ENCODE assay signal across 11 cellular contexts in the genomic region with DNA sequence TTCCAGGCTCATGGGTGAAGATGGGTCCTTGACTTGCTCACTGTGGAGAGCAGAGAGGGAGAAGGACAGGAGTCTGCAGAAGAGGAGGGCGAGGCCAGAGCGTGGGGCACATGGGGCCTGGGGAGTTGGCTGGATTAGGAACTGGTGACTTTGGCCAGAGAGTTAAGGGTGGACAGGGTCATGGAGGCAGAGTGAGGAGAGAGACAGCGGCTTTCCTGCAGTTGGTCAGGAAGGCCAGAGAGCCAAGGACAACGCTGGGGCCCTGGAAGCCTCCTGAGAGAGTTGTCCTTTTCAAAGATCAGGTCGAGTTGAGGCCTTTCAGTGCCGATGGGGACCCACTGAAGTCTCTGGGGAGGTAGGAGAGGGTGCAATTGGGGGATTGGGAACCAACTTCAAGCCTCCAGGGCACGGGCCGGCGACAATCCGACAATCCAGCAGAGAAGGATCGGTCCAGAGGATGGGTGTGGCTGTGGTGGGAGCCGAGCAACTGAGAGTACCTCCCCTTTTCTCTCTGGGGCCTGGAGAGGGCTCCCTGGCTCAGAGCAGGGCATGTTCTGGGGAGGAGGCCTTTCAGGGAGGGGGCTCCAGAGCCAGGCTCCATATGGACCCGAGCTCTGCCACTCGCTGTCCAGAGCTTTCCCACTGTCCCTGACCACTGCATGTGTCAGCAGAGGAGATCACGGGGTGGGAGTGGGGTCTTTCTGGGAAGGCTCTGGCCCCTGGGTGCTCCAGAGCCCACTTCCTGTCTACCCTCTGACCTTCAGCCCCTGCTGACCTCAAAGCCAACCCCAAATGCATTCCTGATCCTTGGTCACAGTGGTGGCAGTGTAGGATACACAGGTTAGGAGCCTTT. TPM values are rescaled to one million over a fixed set of nuclear protein-coding genes. Genes with fewer than 3 reads are reported as not detected.
A peak's percentile ranks its signal among the peaks of the same experiment; 100 is the strongest.
DNase-seq lines count a peak whose midpoint lies in the region; ATAC-seq, FAIRE-seq and TF ChIP-seq lines count a peak whose summit lies in the region.
"Had no signal": no experiment of that assay in that cellular context is flagged by ENCODE, and none has a peak within 500 bp of the region (broad histone marks: within the 10 kb centered on the region; RNA-seq: fewer than 3 reads in every experiment).

No MANE protein-coding gene starts in this region.

- H3K4me1 Mint-ChIP-seq in activated naive CD8-positive, alpha-beta T cell treated with anti-CD3 and anti-CD28 coated beads, Interleukin-2, amount 10 ng/mL, durations not matched to agents 7 days and 5 days: peaks cover 23% of the 10 kb centered on the region
- peaks cover 11 to 12% of the 10 kb centered on the region in 2 donors for H3K4me1 Mint-ChIP-seq in stimulated activated naive B cell treated with anti-CD40 and anti-IgM and Interleukin-4, amounts not matched to agents 10 μg/mL and 1 μg/mL and 100 μg/mL, for 72 hours

- H3K9me2 ChIP-seq in HCT116 (ENCODE audit: insufficient read depth): no peaks in the 10 kb centered on the region

- H3K36me3 ChIP-seq in HCT116 (ENCODE audit: control insufficient read depth in 1 of 2, insufficient read depth in 2 of 2, low read length in 2 of 2): peaks cover 5 to 8% of the 10 kb centered on the region in 2 experiments; a peak in 2 of 4 replicates
- peaks cover 11 to 27% of the 10 kb centered on the region in 2 donors for H3K36me3 ChIP-seq in kidney (ENCODE audit: control insufficient read depth in 1 of 2, insufficient read depth in 2 of 2, low read length in 2 of 2)

- no peaks in the 10 kb centered on the region for H3K27me3 ChIP-seq in HCT116 (ENCODE audit: insufficient read depth, low read length)

- no peaks in the 10 kb centered on the region for H3K9me3 Mint-ChIP-seq in activated naive CD8-positive, alpha-beta T cell treated with anti-CD3 and anti-CD28 coated beads, Interleukin-2, amount 10 ng/mL, durations not matched to agents 7 days and 5 days
- no peaks in the 10 kb centered on the region for H3K9me3 Mint-ChIP-seq in stimulated activated naive B cell treated with anti-CD40 and anti-IgM and Interleukin-4, amounts not matched to agents 10 μg/mL and 1 μg/mL and 100 μg/mL, for 72 hours

- POLR2A ChIA-PET in HCT116 (lab: Charles Lee): no interaction called here
- POLR2A ChIA-PET in activated naive CD8-positive, alpha-beta T cell treated with anti-CD3 and anti-CD28 coated beads, Interleukin-2, amount 10 ng/mL, durations not matched to agents 7 days and 5 days (lab: Charles Lee): no interaction called here

- peaks cover 14 to 32% of the 10 kb centered on the region in 2 experiments for H3K4me1 ChIP-seq in HCT116 (ENCODE audit: control insufficient read depth in 1 of 2, insufficient read depth in 2 of 2, low read length in 2 of 2)
- H3K4me1 ChIP-seq in kidney (ENCODE audit: control insufficient read depth in 1 of 2, insufficient read depth in 1 of 2, low read depth in 1 of 2, low read length in 2 of 2): peaks cover 9 to 35% of the 10 kb centered on the region in 2 donors

- TF ChIP-seq POLR2A in HCT116 (IDR thresholded peaks at IDR 0.05; ENCODE audit: borderline replicate concordance, extremely low read depth, insufficient read depth, insufficient read length): no peak

- TF ChIP-seq CTCF in HCT116 (IDR thresholded peaks at IDR 0.05 in 2 of 3, conservative IDR thresholded peaks at IDR 0.05 in 1 of 3; ENCODE audit: borderline replicate concordance in 1 of 3, insufficient read depth in 1 of 3, low read depth in 2 of 3, low read length in 2 of 3) (no peak), kidney (IDR thresholded peaks at IDR 0.05; ENCODE audit: borderline replicate concordance, extremely low read depth, insufficient read depth) (no peak)

- H3K4me3 Mint-ChIP-seq in activated naive CD8-positive, alpha-beta T cell treated with anti-CD3 and anti-CD28 coated beads, Interleukin-2, amount 10 ng/mL, durations not matched to agents 7 days and 5 days: no peak overlapping the region
- H3K4me3 Mint-ChIP-seq in stimulated activated naive B cell treated with anti-CD40 and anti-IgM and Interleukin-4, amounts not matched to agents 10 μg/mL and 1 μg/mL and 100 μg/mL, for 72 hours: no peak overlapping the region

- peaks cover 28% of the 10 kb centered on the region for H3K36me3 Mint-ChIP-seq in activated naive CD8-positive, alpha-beta T cell treated with anti-CD3 and anti-CD28 coated beads, Interleukin-2, amount 10 ng/mL, durations not matched to agents 7 days and 5 days
- peaks cover 36 to 48% of the 10 kb centered on the region in 2 donors for H3K36me3 Mint-ChIP-seq in stimulated activated naive B cell treated with anti-CD40 and anti-IgM and Interleukin-4, amounts not matched to agents 10 μg/mL and 1 μg/mL and 100 μg/mL, for 72 hours

- H2AFZ ChIP-seq in HCT116 (ENCODE audit: low read depth, low read length, poor library complexity, severe bottlenecking): no peak overlapping the region

- no peaks in the 10 kb centered on the region for H4K20me1 ChIP-seq in HCT116 (ENCODE audit: insufficient read depth)

- no peak overlapping the region; a peak in 1 of 4 replicates for H3K4me3 ChIP-seq in HCT116 (replicated peaks in 1 of 2; ENCODE audit: low read depth in 1 of 2, low read length in 2 of 2)
- H3K4me3 ChIP-seq in kidney (ENCODE audit: low read length in 2 of 2): no peak overlapping the region

- no peaks in the 10 kb centered on the region for H3K27me3 Mint-ChIP-seq in activated naive CD8-positive, alpha-beta T cell treated with anti-CD3 and anti-CD28 coated beads, Interleukin-2, amount 10 ng/mL, durations not matched to agents 7 days and 5 days
- H3K27me3 Mint-ChIP-seq in stimulated activated naive B cell treated with anti-CD40 and anti-IgM and Interleukin-4, amounts not matched to agents 10 μg/mL and 1 μg/mL and 100 μg/mL, for 72 hours: no peaks in the 10 kb centered on the region

- CTCF ChIA-PET in HCT116 (lab: Charles Lee): no interaction called here

- RAD21 ChIA-PET in HCT116 (lab: Charles Lee; ENCODE audit: low non-redundant PET in 1 of 2, low total read pairs in 2 of 2, uncharacterized antibody in 2 of 2, unreplicated experiment in 2 of 2): no interaction called here

- no peak for FAIRE-seq in kidney (lab: Jason Lieb, UNC)
- FAIRE-seq: GM18507 had no signal

- H3K27ac ChIP-seq in HCT116 (ENCODE audit: low read depth, low read length) (no peak overlapping the region), kidney (ENCODE audit: low read depth in 2 of 2, low read length in 2 of 2) (peak overlapping the region; percentile 41 to 62)

- DNase-seq in HCT116 (ENCODE audit: low read depth, low spot score) (no peak), kidney (no peak), UCSD-AML1 (lab: John Stamatoyannopoulos, UW; ENCODE audit: unreplicated experiment) (no peak)
- DNase-seq in activated naive CD8-positive, alpha-beta T cell treated with anti-CD3 and anti-CD28 coated beads, Interleukin-2, amount 10 ng/mL, durations not matched to agents 7 days and 5 days: no peak
- no peak for DNase-seq in stimulated activated naive B cell treated with anti-CD40 and anti-IgM and Interleukin-4, amounts not matched to agents 10 μg/mL and 1 μg/mL and 100 μg/mL, for 72 hours
- DNase-seq: NCI-H1417 had no signal

- H3K9ac ChIP-seq in HCT116 (ENCODE audit: low read length) (no peak overlapping the region), kidney (ENCODE audit: low read length in 2 of 2) (no peak overlapping the region)

- no TSS peak for BruUV-seq in HCT116 (replicated peaks; lab: Mats Ljungman, UMichigan)

- peak overlapping the region; percentile 65 for H3K4me2 ChIP-seq in HCT116 (ENCODE audit: low read length)

- H3K9me3 ChIP-seq in HCT116 (ENCODE audit: control insufficient read depth in 1 of 2, insufficient read depth in 1 of 2, low read depth in 1 of 2, low read length in 2 of 2) (no peaks in the 10 kb centered on the region), kidney (ENCODE audit: control insufficient read depth in 1 of 2, low read length in 2 of 2) (no peaks in the 10 kb centered on the region)

- no peak for TF ChIP-seq RAD21 in HCT116 (IDR thresholded peaks at IDR 0.05; ENCODE audit: low read depth)

- intact Hi-C loops in HCT116 (cut with micrococcal nuclease) (no loop called here), kidney (cut with DNase I) (no loop called here)

- no peak for ATAC-seq in HCT116
- ATAC-seq in activated naive CD8-positive, alpha-beta T cell treated with anti-CD3 and anti-CD28 coated beads, Interleukin-2, amount 10 ng/mL, durations not matched to agents 7 days and 5 days (ENCODE audit: low read depth): no peak
- ATAC-seq in stimulated activated naive B cell treated with anti-CD40 and anti-IgM and Interleukin-4, amounts not matched to agents 10 μg/mL and 1 μg/mL and 100 μg/mL, for 72 hours (replicated peaks): no peak
- ATAC-seq in HG03571 (IDR thresholded peaks at IDR 0.05; ENCODE audit: unreplicated experiment): no peak
- ATAC-seq in HG03457 (IDR thresholded peaks at IDR 0.05; ENCODE audit: unreplicated experiment): no peak
- no peak for ATAC-seq in GM21367 (IDR thresholded peaks at IDR 0.05; ENCODE audit: unreplicated experiment)
- ATAC-seq: left lobe of liver had no signal

- H3K79me2 ChIP-seq in HCT116 (ENCODE audit: insufficient read depth, low read length): peaks cover 13% of the 10 kb centered on the region; the same call in 1 of the 2 replicates

- peak overlapping the region; percentile 75 for H3K27ac Mint-ChIP-seq in activated naive CD8-positive, alpha-beta T cell treated with anti-CD3 and anti-CD28 coated beads, Interleukin-2, amount 10 ng/mL, durations not matched to agents 7 days and 5 days
- H3K27ac Mint-ChIP-seq in stimulated activated naive B cell treated with anti-CD40 and anti-IgM and Interleukin-4, amounts not matched to agents 10 μg/mL and 1 μg/mL and 100 μg/mL, for 72 hours: peak overlapping the region; percentile 14

RNA-seq across cellular contexts. Expression of gene PHYHD1, which starts 7.5 kb away (rescaled TPM):
- total RNA-seq in HCT116 (2021; ENCODE audit: unreplicated experiment) (0.32 TPM), kidney (59.0 TPM)
- 0.21 TPM in 1 of 2 replicates, not detected in the other for polyA plus RNA-seq in HCT116 (2012)
- total RNA-seq in activated naive CD8-positive, alpha-beta T cell treated with anti-CD3 and anti-CD28 coated beads, Interleukin-2, amount 10 ng/mL, durations not matched to agents 7 days and 5 days: 1 to 10 TPM; 1.4 to 1.6 TPM
- polyA plus RNA-seq in kidney (ENCODE audit: insufficient read depth, low read depth, low replicate concordance): 122 TPM

RNA-seq across cellular contexts. Expression of gene LRRC8A, which starts 31.3 kb away (rescaled TPM):
- total RNA-seq in HCT116 (2021; ENCODE audit: unreplicated experiment) (22.0 TPM), kidney (37.4 TPM)
- polyA plus RNA-seq in HCT116 (2012): 18.5 and 23.4 TPM in 2 replicates
- total RNA-seq in activated naive CD8-positive, alpha-beta T cell treated with anti-CD3 and anti-CD28 coated beads, Interleukin-2, amount 10 ng/mL, durations not matched to agents 7 days and 5 days: 10 to 100 TPM; 24.1 to 25.9 TPM
- 18.5 TPM for polyA plus RNA-seq in kidney (ENCODE audit: insufficient read depth, low read depth, low replicate concordance)

RNA-seq across cellular contexts. Expression of gene KYAT1, which starts 31.5 kb away (rescaled TPM):
- total RNA-seq in HCT116 (2021; ENCODE audit: unreplicated experiment) (10.1 TPM), kidney (5.1 TPM)
- 8.2 and 9.5 TPM in 2 replicates for polyA plus RNA-seq in HCT116 (2012)
- total RNA-seq in activated naive CD8-positive, alpha-beta T cell treated with anti-CD3 and anti-CD28 coated beads, Interleukin-2, amount 10 ng/mL, durations not matched to agents 7 days and 5 days: 10 to 100 TPM; 14.9 to 16.3 TPM
- 17.0 TPM for polyA plus RNA-seq in kidney (ENCODE audit: insufficient read depth, low read depth, low replicate concordance)

RNA-seq across cellular contexts. Expression of gene DOLK, which starts 34.1 kb away (rescaled TPM):
- 12.0 TPM for total RNA-seq in HCT116 (2021; ENCODE audit: unreplicated experiment)
- 8.1 and 8.3 TPM in 2 replicates for polyA plus RNA-seq in HCT116 (2012)
- total RNA-seq in activated naive CD8-positive, alpha-beta T cell treated with anti-CD3 and anti-CD28 coated beads, Interleukin-2, amount 10 ng/mL, durations not matched to agents 7 days and 5 days: 1 to 10 TPM; 9.4 to 9.5 TPM
- total RNA-seq in kidney: 13.9 TPM
- polyA plus RNA-seq in kidney (ENCODE audit: insufficient read depth, low read depth, low replicate concordance): 17.0 TPM

RNA-seq across cellular contexts. Expression of gene NUP188, which starts 34.2 kb away (rescaled TPM):
- total RNA-seq in HCT116 (2021; ENCODE audit: unreplicated experiment) (115 TPM), kidney (27.9 TPM)
- 85.8 and 86.7 TPM in 2 replicates for polyA plus RNA-seq in HCT116 (2012)
- total RNA-seq in activated naive CD8-positive, alpha-beta T cell treated with anti-CD3 and anti-CD28 coated beads, Interleukin-2, amount 10 ng/mL, durations not matched to agents 7 days and 5 days: 10 to 100 TPM; 64.2 to 65.3 TPM
- 6.4 TPM for polyA plus RNA-seq in kidney (ENCODE audit: insufficient read depth, low read depth, low replicate concordance)

Comparison
In these comparisons a context has a peak if more than half of its experiments do, and no peak if none do; other contexts are left out.
1. RNA of gene PHYHD1, which starts 7.5 kb away (total RNA-seq): 59.0 TPM in kidney (single experiment); 1.4 to 1.6 TPM in activated naive CD8-positive, alpha-beta T cell treated with anti-CD3 and anti-CD28 coated beads, Interleukin-2, amount 10 ng/mL, durations not matched to agents 7 days and 5 days and 0.32 TPM in HCT116 (single experiment); every median in the first group is over 10 times any median in the second.